ENCODE assay signal across 8 cellular contexts in the genomic region with DNA sequence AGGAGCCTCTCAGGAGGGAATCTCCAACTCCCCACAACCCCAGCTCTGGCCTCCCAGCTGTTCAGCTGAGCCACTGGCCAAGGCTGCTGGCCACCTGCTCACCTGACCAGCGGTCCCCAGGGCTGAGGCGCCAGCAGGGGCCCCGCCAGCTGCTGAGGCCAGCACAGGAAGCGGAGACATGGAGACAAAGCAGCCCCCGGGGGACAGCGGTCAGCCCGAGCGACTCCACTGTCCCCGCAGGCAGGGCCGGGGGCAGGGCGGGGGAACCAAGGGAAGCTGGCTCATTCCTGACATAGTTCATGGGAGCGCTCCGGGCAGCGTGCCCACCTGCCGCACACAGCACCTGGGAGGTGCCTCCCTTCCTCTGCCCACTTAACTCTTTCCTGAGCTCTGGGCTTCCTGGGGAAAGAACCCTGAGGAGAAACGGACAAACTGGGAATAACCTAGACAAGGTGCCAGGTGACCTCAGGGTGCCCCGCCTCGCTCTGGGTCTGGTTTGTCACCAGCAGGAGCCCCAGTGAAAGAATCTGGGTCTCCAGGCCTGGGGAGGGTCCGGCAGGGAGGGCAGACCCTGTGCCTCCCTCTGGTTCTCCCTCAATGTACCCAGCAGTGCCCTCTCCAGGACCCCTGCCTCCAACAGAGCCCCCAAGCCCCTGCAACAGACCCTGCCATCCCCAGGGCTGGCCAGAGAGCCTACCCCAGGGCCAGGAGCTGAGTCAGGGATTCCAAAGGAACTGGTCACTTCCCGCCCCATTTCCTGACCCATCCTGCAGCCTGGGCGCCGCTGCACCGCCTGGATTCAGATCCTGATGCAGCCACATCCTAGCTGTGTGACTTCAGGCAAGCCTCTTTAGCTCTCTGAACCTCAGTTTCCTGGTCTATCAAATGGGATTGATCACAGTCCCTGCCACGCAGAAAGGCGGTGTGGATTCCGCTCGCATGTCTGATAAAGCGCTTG. TPM values are rescaled to one million over a fixed set of nuclear protein-coding genes. Genes with fewer than 3 reads are reported as not detected.
DNase-seq lines count a peak whose midpoint lies in the region; ATAC-seq, FAIRE-seq and TF ChIP-seq lines count a peak whose summit lies in the region.

No MANE protein-coding gene starts in this region.

- H3K27me3 ChIP-seq in SJSA1 (replicated peaks) (no peaks in the 10 kb centered on the region), prostate gland (replicated peaks; ENCODE audit: insufficient read depth) (no peaks in the 10 kb centered on the region)

- no peak for FAIRE-seq in frontal cortex (lab: Jason Lieb, UNC)

- TF ChIP-seq CTCF in prostate gland (IDR thresholded peaks at IDR 0.05) (no peak), natural killer cell (IDR thresholded peaks at IDR 0.05) (no peak)

- peaks cover 81% of the 10 kb centered on the region for H3K4me1 ChIP-seq in SJSA1 (replicated peaks)
- H3K4me1 ChIP-seq in prostate gland (replicated peaks) = peaks cover 8% of the 10 kb centered on the region

- H3K36me3 Mint-ChIP-seq in natural killer cell = no peaks in the 10 kb centered on the region

- DNase-seq in GM03348 (ENCODE audit: low spot score) (peak; percentile 94), SJSA1 (ENCODE audit: low read depth in 1 of 2, low spot score in 2 of 2) (peak; percentile 95), foreskin melanocyte (peak; percentile 42), prostate gland (ENCODE audit: low spot score) (peak; percentile 88), frontal cortex (ENCODE audit: low spot score in 2 of 2) (no peak), natural killer cell (no peak), NCI-H82 treated with DMSO at 0.1 percent for 48 hours (lab: John Stamatoyannopoulos, UW; ENCODE audit: unreplicated experiment) (no peak)

- ATAC-seq in HG03095 (IDR thresholded peaks at IDR 0.05; ENCODE audit: unreplicated experiment) = no peak
- ATAC-seq in natural killer cell = no peak

- H3K9me3 Mint-ChIP-seq in natural killer cell = no peaks in the 10 kb centered on the region

- H3K36me3 ChIP-seq in SJSA1 (peaks cover 93% of the 10 kb centered on the region), prostate gland (no peaks in the 10 kb centered on the region)

- no peak for TF ChIP-seq POLR2A in prostate gland (IDR thresholded peaks at IDR 0.05)

- H3K9me3 ChIP-seq in SJSA1 (replicated peaks) = no peaks in the 10 kb centered on the region
- H3K9me3 ChIP-seq in prostate gland = no peaks in the 10 kb centered on the region

- H3K4me3 ChIP-seq in SJSA1 (peak overlapping the region; percentile 14), prostate gland (peak overlapping the region; percentile 0 to 19)

- H3K4me1 Mint-ChIP-seq in natural killer cell = peaks cover 4 to 13% of the 10 kb centered on the region in 2 donors

- H3K27me3 Mint-ChIP-seq in natural killer cell (ENCODE audit: low read depth in 2 of 2) = peaks cover 0 to 5% of the 10 kb centered on the region in 2 donors

- peak overlapping the region; percentile 95 for H3K27ac ChIP-seq in SJSA1
- H3K27ac ChIP-seq in prostate gland = peak overlapping the region; percentile 69 to 70

- H3K4me3 Mint-ChIP-seq in natural killer cell = no peak overlapping the region

- intact Hi-C loops in prostate gland (cut with DNase I) = no loop called here
- intact Hi-C loops in natural killer cell (cut with micrococcal nuclease) = no loop called here

- no peak overlapping the region for H3K27ac Mint-ChIP-seq in natural killer cell

- WGBS in prostate gland = 29% methylated on average over 25 of the region's 28 CpGs

RNA-seq across cellular contexts. Expression of gene EPHA2, which starts 10.6 kb away (rescaled TPM):
- total RNA-seq in SJSA1 (2014; rRNA removed; shearing (Covaris generic)) = 44.0 and 51.0 TPM in 2 replicates
- total RNA-seq in prostate gland (10 to 100 TPM; 14.8 to 17.7 TPM), frontal cortex (1.2 TPM), natural killer cell (under 1 TPM in 1 of 3 donors, not detected in 2; 0.13 TPM)

Comparison
In these comparisons a context has a peak if more than half of its experiments do, and no peak if none do; other contexts are left out.
1. DNase-seq: peak in GM03348 (single experiment), SJSA1 (2 of 2), foreskin melanocyte (single experiment) and prostate gland (single experiment); none in frontal cortex (0 of 2), natural killer cell (single experiment) and NCI-H82 treated with DMSO at 0.1 percent for 48 hours (single experiment).